In genomic region chr17:43778337-43779144, GRCh38 we compare ENCODE assay signal across 8 cellular contexts. TPM values are rescaled to one million over a fixed set of nuclear protein-coding genes. Genes with fewer than 3 reads are reported as not detected.
A peak's percentile ranks its signal among the peaks of the same experiment; 100 is the strongest.
DNase-seq lines count a peak whose midpoint lies in the region; ATAC-seq and TF ChIP-seq lines count a peak whose summit lies in the region.

Gene DUSP3 (minus strand): TSS chr17:43778977. CDS start chr17:43778924, 53 bp downstream.

- peak within 1 kb of the TSS; percentile 67 for H3K4me3 ChIP-seq in IMR-90 (ENCODE audit: insufficient read depth, low read depth, low read length)
- H3K4me3 ChIP-seq in naive thymus-derived CD4-positive, alpha-beta T cell (ENCODE audit: low read length) = peak within 1 kb of the TSS; percentile 74

- H3K4me3 Mint-ChIP-seq in naive thymus-derived CD4-positive, alpha-beta T cell = peak within 1 kb of the TSS; percentile 80 to 89 (median 84)
- peak within 1 kb of the TSS; percentile 74 for H3K4me3 Mint-ChIP-seq in stimulated activated effector memory CD8-positive, alpha-beta T cell treated with anti-CD3 and anti-CD28 coated beads, Interleukin-12 subunit alpha, Interleukin-12 subunit beta, amount 100 ng/mL, for 72 hours

- peak; percentile 55 for ATAC-seq in GM21360 (IDR thresholded peaks at IDR 0.05; ENCODE audit: unreplicated experiment)
- ATAC-seq in IMR-90 (ENCODE audit: low read depth) = peak; percentile 96
- ATAC-seq in naive thymus-derived CD4-positive, alpha-beta T cell = peak; percentile 97
- peak; percentile 96 for ATAC-seq in stimulated activated effector memory CD8-positive, alpha-beta T cell treated with anti-CD3 and anti-CD28 coated beads, Interleukin-12 subunit alpha, Interleukin-12 subunit beta, amount 100 ng/mL, for 72 hours

- 0% methylated on average over 60 of the region's 100 CpGs; no CpG with 5 or more reads in 1 of the 2 experiments for WGBS in IMR-90 (ENCODE audit: extremely low coverage in 2 of 2, insufficient read length in 1 of 2), 2 experiments

- H4K8ac ChIP-seq in IMR-90 (ENCODE audit: low read depth in 2 of 2, low read length in 2 of 2) = peak within 1 kb of the TSS; percentile 87 to 98; a peak in 3 of 4 replicates

- in situ Hi-C loops in IMR-90 (cut with MboI; ENCODE audit: low sequenced_read_pairs) = no loop called here

- peaks cover 33% of the 10 kb centered on the region for H4K20me1 ChIP-seq in IMR-90 (ENCODE audit: insufficient read depth, low read length)

- peak within 1 kb of the TSS; percentile 97 for H2AFZ ChIP-seq in IMR-90 (replicated peaks; ENCODE audit: low read length, poor library complexity)

- H2BK120ac ChIP-seq in IMR-90 (ENCODE audit: low read depth, low read length) = peak within 1 kb of the TSS; percentile 75; the same call in 1 of the 2 replicates

- H3K9me3 ChIP-seq in IMR-90 (ENCODE audit: control insufficient read depth, insufficient read depth, low read length) = no peaks in the 10 kb centered on the region
- H3K9me3 ChIP-seq in naive thymus-derived CD4-positive, alpha-beta T cell (ENCODE audit: control insufficient read depth in 2 of 3, low read length in 3 of 3) = no peaks in the 10 kb centered on the region

- H3K9me3 Mint-ChIP-seq in naive thymus-derived CD4-positive, alpha-beta T cell = no peaks in the 10 kb centered on the region
- H3K9me3 Mint-ChIP-seq in stimulated activated effector memory CD8-positive, alpha-beta T cell treated with anti-CD3 and anti-CD28 coated beads, Interleukin-12 subunit alpha, Interleukin-12 subunit beta, amount 100 ng/mL, for 72 hours = no peaks in the 10 kb centered on the region

- peak within 1 kb of the TSS; percentile 85 for H3K27ac ChIP-seq in IMR-90 (ENCODE audit: insufficient read depth, low read length)
- H3K27ac ChIP-seq in naive thymus-derived CD4-positive, alpha-beta T cell (ENCODE audit: low read depth, low read length) = peak within 1 kb of the TSS; percentile 79

- H3K27me3 Mint-ChIP-seq in naive thymus-derived CD4-positive, alpha-beta T cell = peaks cover 16 to 38% (median 24%) of the 10 kb centered on the region in 5 donors

- peak within 1 kb of the TSS; percentile 93 for H3K4me2 ChIP-seq in IMR-90 (ENCODE audit: low read depth, low read length)

- peaks cover 0 to 15% (median 10%) of the 10 kb centered on the region in 7 donors for H3K4me1 Mint-ChIP-seq in naive thymus-derived CD4-positive, alpha-beta T cell
- no peaks in the 10 kb centered on the region for H3K4me1 Mint-ChIP-seq in stimulated activated effector memory CD8-positive, alpha-beta T cell treated with anti-CD3 and anti-CD28 coated beads, Interleukin-12 subunit alpha, Interleukin-12 subunit beta, amount 100 ng/mL, for 72 hours

- H3K36me3 ChIP-seq in IMR-90 (ENCODE audit: control insufficient read depth, insufficient read depth, low read length) = peaks cover 20% of the 10 kb centered on the region
- H3K36me3 ChIP-seq in naive thymus-derived CD4-positive, alpha-beta T cell (ENCODE audit: control insufficient read depth in 2 of 3, insufficient read depth in 3 of 3, low read length in 3 of 3) = peaks cover 0 to 20% (median 0%) of the 10 kb centered on the region in 3 experiments

- peak within 1 kb of the TSS; percentile 72; the same call in 1 of the 2 replicates for H2AK5ac ChIP-seq in IMR-90 (ENCODE audit: low read depth, low read length)

- H3K23ac ChIP-seq in IMR-90 (ENCODE audit: low read depth, low read length) = peak within 1 kb of the TSS; percentile 93

- POLR2A ChIA-PET in IMR-90 (lab: Charles Lee; ENCODE audit: unreplicated experiment) = interaction anchor here (0.6 kb wide), 3 partner anchors 11 to 78 kb away, joined by 3 to 18 read pairs (median 3); no protein-coding TSS in a partner anchor
- POLR2A ChIA-PET in naive thymus-derived CD4-positive, alpha-beta T cell (lab: Charles Lee) = interaction anchor here (1.0 kb wide), 1 partner anchor 780 kb away, joined by 3 read pairs; the partner anchor contains the start of gene RPL27

- peak within 1 kb of the TSS; percentile 92 for H4K91ac ChIP-seq in IMR-90 (ENCODE audit: insufficient read depth, low read depth, low read length)

- TF ChIP-seq RAD21 in IMR-90 (IDR thresholded peaks at IDR 0.05; ENCODE audit: low read length) = no peak

- peak within 1 kb of the TSS; percentile 84 for H3K56ac ChIP-seq in IMR-90 (ENCODE audit: extremely low read depth, insufficient read depth, low read length)

- peak within 1 kb of the TSS; percentile 83 for H4K5ac ChIP-seq in IMR-90 (ENCODE audit: low read depth, low read length)

- CTCF ChIA-PET in IMR-90 (lab: Yijun Ruan, JAX) = interaction anchor here (0.5 to 2.0 kb wide), 4 partner anchors 67 to 345 kb away, joined by 3 to 6 read pairs (median 3); partner anchors contain the start of gene CD300LG
- CTCF ChIA-PET in naive thymus-derived CD4-positive, alpha-beta T cell (lab: Charles Lee) = interaction anchor here (1.1 to 1.3 kb wide), 2 partner anchors 11 to 68 kb away, joined by 3 to 4 read pairs; partner anchors contain the start of gene CD300LG

- H3K18ac ChIP-seq in IMR-90 (ENCODE audit: low read depth, low read length) = peak within 1 kb of the TSS; percentile 70

- peak; percentile 92 for DNase-seq in COLO829 (ENCODE audit: low spot score)
- peak; percentile 91 for DNase-seq in IMR-90
- DNase-seq in RPMI7951 (ENCODE audit: low read depth) = peak; percentile 85
- DNase-seq in activated effector memory CD4-positive, alpha-beta T cell treated with anti-CD3 and anti-CD28 coated beads, Interleukin-2, amount 50 U/mL, for 16 hours = peak; percentile 90
- peak; percentile 91 for DNase-seq in fibroblast of peridontal ligament (ENCODE audit: extremely low read depth)
- peak; percentile 70 to 82 (median 78) for DNase-seq in naive thymus-derived CD4-positive, alpha-beta T cell
- peak; percentile 62 to 84 for DNase-seq in stimulated activated effector memory CD8-positive, alpha-beta T cell treated with anti-CD3 and anti-CD28 coated beads, Interleukin-12 subunit alpha, Interleukin-12 subunit beta, amount 100 ng/mL, for 72 hours (ENCODE audit: low spot score in 2 of 2)

- intact Hi-C loops in IMR-90 (cut with micrococcal nuclease) = loop anchor here (2.0 kb wide), 1 partner anchor 54 kb away; the partner anchor contains the start of gene MPP3
- intact Hi-C loops in naive thymus-derived CD4-positive, alpha-beta T cell (cut with micrococcal nuclease) = loop anchor here in 1 of 2 donors (1.0 to 5.0 kb wide), 2 partner anchors 54 to 68 kb away; partner anchors contain the start of gene MPP3

- no TSS peak for BruUV-seq in IMR-90 (replicated peaks; lab: Mats Ljungman, UMichigan)

- peaks cover 0 to 4% (median 0%) of the 10 kb centered on the region in 5 donors for H3K36me3 Mint-ChIP-seq in naive thymus-derived CD4-positive, alpha-beta T cell
- peaks cover 15% of the 10 kb centered on the region for H3K36me3 Mint-ChIP-seq in stimulated activated effector memory CD8-positive, alpha-beta T cell treated with anti-CD3 and anti-CD28 coated beads, Interleukin-12 subunit alpha, Interleukin-12 subunit beta, amount 100 ng/mL, for 72 hours

- peak within 1 kb of the TSS; percentile 99 for H2AK9ac ChIP-seq in IMR-90 (replicated peaks; ENCODE audit: low read depth, low read length, poor library complexity)

- TF ChIP-seq POLR2A in IMR-90 (IDR thresholded peaks at IDR 0.05; ENCODE audit: low read depth, low read length) = peak; percentile 89

- dilution Hi-C loops in IMR-90 (cut with HindIII; ENCODE audit: low sequenced_read_pairs, unreplicated experiment) = no loop called here

- no peaks in the 10 kb centered on the region for H3K27me3 ChIP-seq in IMR-90 (ENCODE audit: control insufficient read depth, insufficient read depth, low read length)
- H3K27me3 ChIP-seq in naive thymus-derived CD4-positive, alpha-beta T cell (ENCODE audit: control insufficient read depth in 2 of 2, insufficient read depth in 2 of 2, low read length in 2 of 2) = no peaks in the 10 kb centered on the region

- no peak for TF ChIP-seq CTCF in IMR-90 (conservative IDR thresholded peaks at IDR 0.05; ENCODE audit: low read depth, low read length)

- H3K27ac Mint-ChIP-seq in naive thymus-derived CD4-positive, alpha-beta T cell = peak within 1 kb of the TSS in 7 of 9 donors; percentile 71 to 86 (median 78)
- peak within 1 kb of the TSS; percentile 60 for H3K27ac Mint-ChIP-seq in stimulated activated effector memory CD8-positive, alpha-beta T cell treated with anti-CD3 and anti-CD28 coated beads, Interleukin-12 subunit alpha, Interleukin-12 subunit beta, amount 100 ng/mL, for 72 hours

- H3K4me1 ChIP-seq in IMR-90 (ENCODE audit: control insufficient read depth, insufficient read depth, low read length) = peaks cover 4% of the 10 kb centered on the region
- H3K4me1 ChIP-seq in naive thymus-derived CD4-positive, alpha-beta T cell (ENCODE audit: control insufficient read depth in 2 of 2, insufficient read depth in 2 of 2, low read length in 2 of 2) = peaks cover 7% of the 10 kb centered on the region in 2 donors

- H2BK5ac ChIP-seq in IMR-90 (ENCODE audit: low read depth, low read length, poor library complexity, severe bottlenecking) = peak within 1 kb of the TSS; percentile 83

- peak within 1 kb of the TSS; percentile 83; the same call in 1 of the 3 replicates for H2BK15ac ChIP-seq in IMR-90 (ENCODE audit: low read depth, low read length)

- peaks cover 28% of the 10 kb centered on the region for H3K9me1 ChIP-seq in IMR-90 (ENCODE audit: insufficient read depth, low read length)

- peak within 1 kb of the TSS; percentile 85 for H3K9ac ChIP-seq in IMR-90 (ENCODE audit: low read depth, low read length)

- H3K79me1 ChIP-seq in IMR-90 (ENCODE audit: low read depth in 1 of 2, low read length in 2 of 2) = peaks cover 18 to 40% of the 10 kb centered on the region in 2 experiments

- H3K14ac ChIP-seq in IMR-90 (replicated peaks; ENCODE audit: low read depth, low read length) = peak within 1 kb of the TSS; percentile 98

- H3K4ac ChIP-seq in IMR-90 (ENCODE audit: low read depth, low read length) = peak within 1 kb of the TSS; percentile 96

- H2BK20ac ChIP-seq in IMR-90 (ENCODE audit: low read depth, low read length) = no peak within 1 kb of the TSS

TF ChIP-seq in IMR-90, 13 proteins besides CTCF, POLR2A, EP300 and RAD21 (continues in another document):
- TF ChIP-seq MXI1 (IDR thresholded peaks at IDR 0.05; ENCODE audit: borderline replicate concordance, low read depth, low read length) (peak; percentile 57; the same call in 1 of the 2 replicates), FOS (IDR thresholded peaks at IDR 0.05; ENCODE audit: low read depth, low read length) (no peak; the same call in none of the 2 replicates), MAFK (IDR thresholded peaks at IDR 0.05; ENCODE audit: low read depth, low read length) (no peak), RFX5 (IDR thresholded peaks at IDR 0.05; ENCODE audit: low read depth, low read length) (0 out of 2 replicates have a peak, but pooled peaks have one; percentile 41), BHLHE40 (IDR thresholded peaks at IDR 0.05; ENCODE audit: low read depth, low read length) (peak; percentile 79; the same call in 1 of the 2 replicates)

RNA-seq across cellular contexts. Expression of gene DUSP3, which starts in this region (rescaled TPM):
- total RNA-seq in IMR-90 (2012; rRNA removed) = 40.9 and 42.5 TPM in 2 replicates
- polyA plus RNA-seq in IMR-90 (2012; rRNA removed) = 33.3 and 33.5 TPM in 2 replicates
- 22.0 and 23.5 TPM in 2 replicates for polyA plus RNA-seq in IMR-90 (2012; cell fraction: cytosol; rRNA removed)
- 30.4 and 43.5 TPM in 2 replicates for polyA plus RNA-seq in IMR-90 (2012; cell fraction: nucleus; rRNA removed; ENCODE audit: low replicate concordance)
- 32.3 and 32.4 TPM in 2 replicates for total RNA-seq in RPMI7951 (2014; rRNA removed; shearing (Covaris generic))
- 10 to 100 TPM in 3 of 5 experiments, 1 to 10 TPM in 2; 8.5 to 31.0 (median 11.0) TPM for total RNA-seq in naive thymus-derived CD4-positive, alpha-beta T cell
- 1 to 10 TPM; 5.4 to 6.1 TPM for polyA plus RNA-seq in naive thymus-derived CD4-positive, alpha-beta T cell

Comparison
In these comparisons a context has a peak if more than half of its experiments do, and no peak if none do; other contexts are left out.
1. Peak in every context shown above with its lines: DNase-seq, ATAC-seq, H3K4me3 ChIP-seq and H3K27ac ChIP-seq.